ENCODE assay signal across 22 cellular contexts in the genomic region with DNA sequence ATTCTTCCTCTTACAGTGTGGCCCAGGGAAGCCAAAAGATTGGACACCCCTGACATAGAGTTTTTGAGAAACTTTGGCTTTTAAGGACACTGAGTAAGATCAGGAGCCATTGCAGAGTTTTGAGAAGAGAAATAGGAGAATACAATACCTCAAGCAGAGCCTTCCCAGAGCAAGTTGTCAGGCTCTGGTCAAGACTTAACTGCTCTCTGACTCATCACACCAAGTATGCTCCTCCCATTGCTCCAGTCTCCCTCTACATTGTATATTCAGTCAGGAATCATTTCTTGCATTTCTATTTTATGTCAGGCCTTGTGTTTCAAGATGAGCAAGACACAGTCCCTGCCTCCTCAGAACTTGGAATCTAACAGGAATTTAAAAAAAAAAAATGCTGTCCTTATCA.
DNase-seq lines count a peak whose midpoint lies in the region; ATAC-seq and TF ChIP-seq lines count a peak whose summit lies in the region.
"Had no signal": no experiment of that assay in that cellular context is flagged by ENCODE, and none has a peak within 500 bp of the region (broad histone marks: within the 10 kb centered on the region; RNA-seq: fewer than 3 reads in every experiment).

No MANE protein-coding gene starts in this region.

- H3K4me1 ChIP-seq in GM23338 (ENCODE audit: insufficient read depth) (peaks cover 6% of the 10 kb centered on the region; the same call in 1 of the 2 replicates), left lung (no peaks in the 10 kb centered on the region)
- H3K4me1 ChIP-seq: Caco-2 had no signal

- H3K27ac ChIP-seq in GM23338 (ENCODE audit: low read depth), result no peak overlapping the region
- H3K27ac ChIP-seq in RWPE1, result no peak overlapping the region
- no peak overlapping the region for H3K27ac ChIP-seq in left lung
- H3K27ac ChIP-seq: BLaER1 had no signal

- peak; percentile 64 for ATAC-seq in GM23338
- ATAC-seq in left lung, result peak; percentile 44
- ATAC-seq: HepG2, K562, SK-N-SH treated with all-trans-retinoic acid at 6 μM for 48 hours had no signal

- H2AFZ ChIP-seq in GM23338, result no peak overlapping the region

- H3K36me3 Mint-ChIP-seq in GM23338 (ENCODE audit: low read depth), result no peaks in the 10 kb centered on the region

- CTCF ChIA-PET in RWPE1 (lab: Yijun Ruan, JAX), result interaction anchor here (0.6 kb wide), 1 partner anchor 312 kb away, joined by 3 read pairs; no protein-coding TSS in a partner anchor
- CTCF ChIA-PET in HEK293T (lab: Yijun Ruan, JAX), result interaction anchor here (0.6 kb wide), 1 partner anchor 1704 kb away, joined by 4 read pairs; no protein-coding TSS in a partner anchor

- H4K20me1 ChIP-seq in GM23338 (replicated peaks; ENCODE audit: insufficient read depth), result no peaks in the 10 kb centered on the region
- H4K20me1 ChIP-seq: BLaER1 had no signal

- no peaks in the 10 kb centered on the region for H3F3A ChIP-seq in GM23338 (replicated peaks; ENCODE audit: low read depth)

- no peak overlapping the region for H3K4me3 Mint-ChIP-seq in GM23338
- H3K4me3 Mint-ChIP-seq: CD4-positive, alpha-beta T cell had no signal

- H3K9me3 ChIP-seq in left lung, result no peaks in the 10 kb centered on the region
- H3K9me3 ChIP-seq: BLaER1, Caco-2 had no signal

- H3K4me1 Mint-ChIP-seq in GM23338, result peaks cover 18% of the 10 kb centered on the region

- DNase-seq in GM23338 (ENCODE audit: low spot score) (peak; percentile 9), RWPE1 (ENCODE audit: low spot score) (peak; percentile 0), epithelial cell of esophagus (ENCODE audit: low read depth) (peak; percentile 0), left lung (no peak), HEK293T (ENCODE audit: extremely low spot score) (no peak), iPS-NIHi11 (ENCODE audit: low spot score) (no peak), NCI-H1436 treated with DMSO at 0.1 percent for 48 hours (lab: John Stamatoyannopoulos, UW) (no peak)
- no peak for DNase-seq in activated CD4-positive, CD25-positive, alpha-beta regulatory T cell treated with anti-CD3 and anti-CD28 coated beads, Interleukin-2, amount 50 U/mL, for 72 hours
- DNase-seq: Caco-2; CD4-positive, alpha-beta T cell; DMS 273 treated with DMSO at 0.1 percent for 48 hours; DMS79 treated with DMSO at 0.1 percent for 48 hours; GOT3; NCI-H1092; NCI-H1436; NCI-H1930; NCI-H510A treated with DMSO at 0.1 percent for 48 hours; NCI-H748 treated with DMSO at 0.1 percent for 48 hours had no signal

- H3K36me3 ChIP-seq in GM23338 (ENCODE audit: insufficient read depth), result no peaks in the 10 kb centered on the region
- H3K36me3 ChIP-seq in left lung, result no peaks in the 10 kb centered on the region
- H3K36me3 ChIP-seq: BLaER1 had no signal

- peak overlapping the region; percentile 52; the same call in 1 of the 2 replicates for H3K4me2 ChIP-seq in GM23338
- H3K4me2 ChIP-seq: BLaER1 had no signal

- H3K9me3 Mint-ChIP-seq in GM23338, result no peaks in the 10 kb centered on the region; the same call in 2 of the 3 replicates
- H3K9me3 Mint-ChIP-seq: CD4-positive, alpha-beta T cell had no signal

- H3K27ac Mint-ChIP-seq in GM23338, result no peak overlapping the region
- H3K27ac Mint-ChIP-seq: CD4-positive, alpha-beta T cell had no signal

- TF ChIP-seq CTCF in GM23338 (conservative IDR thresholded peaks at IDR 0.05; ENCODE audit: low read depth in 2 of 2) (no peak), RWPE1 (conservative IDR thresholded peaks at IDR 0.05; ENCODE audit: low read depth) (no peak), epithelial cell of esophagus (IDR thresholded peaks at IDR 0.05; ENCODE audit: insufficient read depth, low read depth, low read length, missing control alignments) (no peak), left lung (IDR thresholded peaks at IDR 0.05) (no peak)

- H3K27me3 ChIP-seq in GM23338 (ENCODE audit: insufficient read depth) (no peaks in the 10 kb centered on the region), left lung (no peaks in the 10 kb centered on the region)

- POLR2A ChIA-PET in RWPE1 (lab: Yijun Ruan, JAX; ENCODE audit: low non-redundant PET), result no interaction called here
- POLR2A ChIA-PET in HEK293T (lab: Yijun Ruan, JAX), result no interaction called here

- H3K4me3 ChIP-seq in GM23338 (0 out of 2 replicates have a peak overlapping the region, but pooled peaks have one; percentile 11), epithelial cell of esophagus (ENCODE audit: low read length) (no peak overlapping the region), left lung (no peak overlapping the region)
- H3K4me3 ChIP-seq: BLaER1, K562 had no signal

- no peaks in the 10 kb centered on the region for H3K79me2 ChIP-seq in GM23338 (replicated peaks; ENCODE audit: insufficient read depth)

- H3K27me3 Mint-ChIP-seq in GM23338 (ENCODE audit: insufficient read depth, low read depth, poor library complexity), result no peaks in the 10 kb centered on the region
- H3K27me3 Mint-ChIP-seq: CD4-positive, alpha-beta T cell had no signal

- no peaks in the 10 kb centered on the region for H3K9me2 ChIP-seq in GM23338 (ENCODE audit: insufficient read depth)

- intact Hi-C loops in left lung (cut with DNase I), result no loop called here

TF ChIP-seq in GM23338, 12 proteins besides CTCF, POLR2A, EP300 and RAD21 (continues in another document):
- TF ChIP-seq ZNF331 (CRISPR knock-in tag; IDR thresholded peaks at IDR 0.05; ENCODE audit: low read depth) (no peak), NANOG (IDR thresholded peaks at IDR 0.05; ENCODE audit: borderline replicate concordance) (no peak), STAT1 (IDR thresholded peaks at IDR 0.05; ENCODE audit: unreplicated experiment) (no peak), CREB1 (CRISPR knock-in tag; IDR thresholded peaks at IDR 0.05; ENCODE audit: low read depth) (no peak), JUNB (IDR thresholded peaks at IDR 0.05; ENCODE audit: unreplicated experiment) (no peak), POLR2AphosphoS5 (IDR thresholded peaks at IDR 0.05; ENCODE audit: low read depth) (no peak), ZNF114 (CRISPR knock-in tag; IDR thresholded peaks at IDR 0.05) (no peak), EZH2phosphoT487 (IDR thresholded peaks at IDR 0.05; ENCODE audit: unreplicated experiment) (no peak), ETS1 (IDR thresholded peaks at IDR 0.05) (no peak)

TF ChIP-seq in HEK293T, 16 proteins besides CTCF, POLR2A, EP300 and RAD21:
- TF ChIP-seq FOXA1 (IDR thresholded peaks at IDR 0.05) (no peak), ELF4 (IDR thresholded peaks at IDR 0.05) (no peak), HDGF (IDR thresholded peaks at IDR 0.05; ENCODE audit: borderline replicate concordance) (no peak), LEF1 (IDR thresholded peaks at IDR 0.05; ENCODE audit: borderline replicate concordance) (no peak), SUZ12 (IDR thresholded peaks at IDR 0.05) (no peak), BHLHE40 (IDR thresholded peaks at IDR 0.05; ENCODE audit: borderline replicate concordance) (no peak), ARNT (IDR thresholded peaks at IDR 0.05) (no peak), SP1 (IDR thresholded peaks at IDR 0.05) (no peak), ZNF384 (IDR thresholded peaks at IDR 0.05) (no peak), TARDBP (IDR thresholded peaks at IDR 0.05) (no peak), FOXK2 (IDR thresholded peaks at IDR 0.05) (no peak), NFRKB (IDR thresholded peaks at IDR 0.05) (no peak), L3MBTL2 (conservative IDR thresholded peaks at IDR 0.05) (no peak), CTBP1 (IDR thresholded peaks at IDR 0.05; ENCODE audit: borderline replicate concordance) (no peak)
- TF ChIP-seq, protein P1, sequence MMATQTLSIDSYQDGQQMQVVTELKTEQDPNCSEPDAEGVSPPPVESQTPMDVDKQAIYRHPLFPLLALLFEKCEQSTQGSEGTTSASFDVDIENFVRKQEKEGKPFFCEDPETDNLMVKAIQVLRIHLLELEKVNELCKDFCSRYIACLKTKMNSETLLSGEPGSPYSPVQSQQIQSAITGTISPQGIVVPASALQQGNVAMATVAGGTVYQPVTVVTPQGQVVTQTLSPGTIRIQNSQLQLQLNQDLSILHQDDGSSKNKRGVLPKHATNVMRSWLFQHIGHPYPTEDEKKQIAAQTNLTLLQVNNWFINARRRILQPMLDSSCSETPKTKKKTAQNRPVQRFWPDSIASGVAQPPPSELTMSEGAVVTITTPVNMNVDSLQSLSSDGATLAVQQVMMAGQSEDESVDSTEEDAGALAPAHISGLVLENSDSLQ (IDR thresholded peaks at IDR 0.05), result no peak

Comparison
In these comparisons a context has a peak if more than half of its experiments do, and no peak if none do; other contexts are left out.
1. DNase-seq: peak in GM23338 (single experiment), RWPE1 (single experiment) and epithelial cell of esophagus (single experiment); none in left lung (0 of 2), activated CD4-positive, CD25-positive, alpha-beta regulatory T cell treated with anti-CD3 and anti-CD28 coated beads, Interleukin-2, amount 50 U/mL, for 72 hours (single experiment), HEK293T (single experiment), iPS-NIHi11 (single experiment) and NCI-H1436 treated with DMSO at 0.1 percent for 48 hours (single experiment).